In the genomic region with DNA sequence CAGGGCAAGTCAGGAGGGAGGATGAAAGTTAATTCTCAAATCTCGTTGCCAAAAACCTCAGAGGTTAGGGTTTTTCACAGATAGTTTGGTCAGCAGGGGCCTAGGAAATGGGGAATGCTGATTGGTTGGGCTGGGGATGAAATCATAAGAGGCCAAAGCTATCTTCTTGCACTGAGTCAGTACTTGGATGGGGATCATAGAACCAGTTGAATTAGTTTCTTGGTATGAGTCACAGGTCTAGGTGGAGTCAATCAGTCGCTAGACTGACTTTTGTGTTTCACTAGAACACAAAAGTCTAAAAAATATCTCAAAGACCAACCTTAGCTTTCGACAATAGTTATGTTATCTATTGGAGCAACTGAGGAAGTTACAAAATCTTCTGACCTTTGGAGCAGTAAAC, we compare ENCODE assay signal across 1 cellular context.
TF ChIP-seq lines count a peak whose summit lies in the region.

No MANE protein-coding gene starts in this region.

TF ChIP-seq in GM23338, 12 proteins besides CTCF, POLR2A, EP300 and RAD21 (continued from another document):
- TF ChIP-seq, protein P1, sequence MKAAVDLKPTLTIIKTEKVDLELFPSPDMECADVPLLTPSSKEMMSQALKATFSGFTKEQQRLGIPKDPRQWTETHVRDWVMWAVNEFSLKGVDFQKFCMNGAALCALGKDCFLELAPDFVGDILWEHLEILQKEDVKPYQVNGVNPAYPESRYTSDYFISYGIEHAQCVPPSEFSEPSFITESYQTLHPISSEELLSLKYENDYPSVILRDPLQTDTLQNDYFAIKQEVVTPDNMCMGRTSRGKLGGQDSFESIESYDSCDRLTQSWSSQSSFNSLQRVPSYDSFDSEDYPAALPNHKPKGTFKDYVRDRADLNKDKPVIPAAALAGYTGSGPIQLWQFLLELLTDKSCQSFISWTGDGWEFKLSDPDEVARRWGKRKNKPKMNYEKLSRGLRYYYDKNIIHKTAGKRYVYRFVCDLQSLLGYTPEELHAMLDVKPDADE (IDR thresholded peaks at IDR 0.05): no peak
- no peak for TF ChIP-seq STAT1 (IDR thresholded peaks at IDR 0.05; ENCODE audit: unreplicated experiment)
